In genomic region chr1:204445860-204446412, GRCh38 we compare ENCODE assay signal across 8 cellular contexts. TPM values are rescaled to one million over a fixed set of nuclear protein-coding genes. Genes with fewer than 3 reads are reported as not detected.
A peak's percentile ranks its signal among the peaks of the same experiment; 100 is the strongest.
DNase-seq lines count a peak whose midpoint lies in the region; ATAC-seq and TF ChIP-seq lines count a peak whose summit lies in the region.

No MANE protein-coding gene starts in this region.

- peak; percentile 76 for TF ChIP-seq CTCF in endothelial cell (IDR thresholded peaks at IDR 0.05; ENCODE audit: unreplicated experiment)

- peaks cover 36% of the 10 kb centered on the region for H3K36me3 Mint-ChIP-seq in activated CD4-positive, alpha-beta T cell treated with anti-CD3 and anti-CD28 coated beads, Interleukin-2, amount 10 ng/mL, durations not matched to agents 7 days and 5 days (ENCODE audit: low read depth)
- peaks cover 82% of the 10 kb centered on the region for H3K36me3 Mint-ChIP-seq in endothelial cell (ENCODE audit: low read depth, unreplicated experiment)

- H3K4me1 Mint-ChIP-seq in activated CD4-positive, alpha-beta T cell treated with anti-CD3 and anti-CD28 coated beads, Interleukin-2, amount 10 ng/mL, durations not matched to agents 7 days and 5 days = peaks cover 39% of the 10 kb centered on the region
- peaks cover 50% of the 10 kb centered on the region for H3K4me1 Mint-ChIP-seq in endothelial cell (ENCODE audit: unreplicated experiment)

- no peaks in the 10 kb centered on the region for H3K9me3 Mint-ChIP-seq in activated CD4-positive, alpha-beta T cell treated with anti-CD3 and anti-CD28 coated beads, Interleukin-2, amount 10 ng/mL, durations not matched to agents 7 days and 5 days
- H3K9me3 Mint-ChIP-seq in endothelial cell (ENCODE audit: unreplicated experiment) = no peaks in the 10 kb centered on the region

- intact Hi-C loops in left ventricle myocardium superior (cut with micrococcal nuclease) = loop anchor here (5.0 kb wide), 1 partner anchor 56 kb away; no protein-coding TSS in a partner anchor
- intact Hi-C loops in cardiac septum (cut with DNase I) = loop anchor here (1.0 to 2.0 kb wide), 2 partner anchors 49 to 56 kb away; partner anchors contain the start of gene PIK3C2B

- ATAC-seq in left ventricle myocardium superior (no peak), HG03520 (IDR thresholded peaks at IDR 0.05; ENCODE audit: unreplicated experiment) (no peak), HG03135 (IDR thresholded peaks at IDR 0.05; ENCODE audit: unreplicated experiment) (no peak)

- H3K27ac Mint-ChIP-seq in activated CD4-positive, alpha-beta T cell treated with anti-CD3 and anti-CD28 coated beads, Interleukin-2, amount 10 ng/mL, durations not matched to agents 7 days and 5 days = no peak overlapping the region
- peak overlapping the region; percentile 42 for H3K27ac Mint-ChIP-seq in endothelial cell (ENCODE audit: unreplicated experiment)

- H3K4me3 Mint-ChIP-seq in activated CD4-positive, alpha-beta T cell treated with anti-CD3 and anti-CD28 coated beads, Interleukin-2, amount 10 ng/mL, durations not matched to agents 7 days and 5 days = no peak overlapping the region
- H3K4me3 Mint-ChIP-seq in endothelial cell (ENCODE audit: unreplicated experiment) = peak overlapping the region; percentile 76

- POLR2A ChIA-PET in activated CD4-positive, alpha-beta T cell treated with anti-CD3 and anti-CD28 coated beads, Interleukin-2, amount 10 ng/mL, durations not matched to agents 7 days and 5 days (lab: Charles Lee) = interaction anchor here (0.6 to 1.2 kb wide), 3 partner anchors 47 to 61 kb away, joined by 3 to 8 read pairs (median 4); no protein-coding TSS in a partner anchor

- CTCF ChIA-PET in activated CD4-positive, alpha-beta T cell treated with anti-CD3 and anti-CD28 coated beads, Interleukin-2, amount 10 ng/mL, durations not matched to agents 7 days and 5 days (lab: Charles Lee) = interaction anchor here (1.0 to 8.1 kb wide), 19 partner anchors 8 to 361 kb away, joined by 3 to 106 read pairs (median 7); partner anchors contain the start of genes MDM4 and PIK3C2B

- DNase-seq in left ventricle myocardium superior (peak; percentile 67), cardiac septum (ENCODE audit: low spot score) (no peak), MV-4-11 (lab: John Stamatoyannopoulos, UW) (peak; percentile 33), endothelial cell (ENCODE audit: low spot score) (peak; percentile 90)
- DNase-seq in activated CD4-positive, alpha-beta T cell treated with anti-CD3 and anti-CD28 coated beads, Interleukin-2, amount 10 ng/mL, durations not matched to agents 7 days and 5 days = peak; percentile 48
- peak; percentile 66 for DNase-seq in stimulated activated CD4-positive, alpha-beta T cell treated with anti-CD3 and anti-CD28 coated beads, Interleukin-15, amount 100 ng/mL, for 24 hours

- H3K27me3 Mint-ChIP-seq in activated CD4-positive, alpha-beta T cell treated with anti-CD3 and anti-CD28 coated beads, Interleukin-2, amount 10 ng/mL, durations not matched to agents 7 days and 5 days = no peaks in the 10 kb centered on the region
- peaks cover 20% of the 10 kb centered on the region for H3K27me3 Mint-ChIP-seq in endothelial cell (ENCODE audit: unreplicated experiment)

RNA-seq across cellular contexts. Expression of gene PPP1R15B, which starts 34.3 kb away (rescaled TPM):
- 20.8 TPM for total RNA-seq in left ventricle myocardium superior
- 21.2 TPM for total RNA-seq in cardiac septum
- 10 to 100 TPM; 62.5 to 70.6 TPM for total RNA-seq in activated CD4-positive, alpha-beta T cell treated with anti-CD3 and anti-CD28 coated beads, Interleukin-2, amount 10 ng/mL, durations not matched to agents 7 days and 5 days
- 43.2 TPM for total RNA-seq in endothelial cell (ENCODE audit: unreplicated experiment)

RNA-seq across cellular contexts. Expression of gene PIK3C2B, which starts 48.7 kb away (rescaled TPM):
- total RNA-seq in left ventricle myocardium superior = 23.6 TPM
- total RNA-seq in cardiac septum = 28.8 TPM
- total RNA-seq in activated CD4-positive, alpha-beta T cell treated with anti-CD3 and anti-CD28 coated beads, Interleukin-2, amount 10 ng/mL, durations not matched to agents 7 days and 5 days = 10 to 100 TPM; 27.4 to 28.9 TPM
- total RNA-seq in endothelial cell (ENCODE audit: unreplicated experiment) = 256 TPM
